ENCODE assay signal across 20 cellular contexts in genomic region chr12:131273291-131273845, GRCh38.
DNase-seq lines count a peak whose midpoint lies in the region; ATAC-seq, FAIRE-seq and TF ChIP-seq lines count a peak whose summit lies in the region.
"Had no signal": no experiment of that assay in that cellular context is flagged by ENCODE, and none has a peak within 500 bp of the region (broad histone marks: within the 10 kb centered on the region; RNA-seq: fewer than 3 reads in every experiment).

No MANE protein-coding gene starts in this region.

- POLR2A ChIA-PET in HEK293 (lab: Yijun Ruan, JAX) = no interaction called here
- POLR2A ChIA-PET in K562 (lab: Yijun Ruan, JAX) = interaction anchor here (0.6 to 1.0 kb wide), 2 partner anchors 14 to 269 kb away, joined by 3 read pairs; no protein-coding TSS in a partner anchor

- in situ Hi-C loops in K562 (cut with MboI) = no loop called here

- H3K9me1 ChIP-seq in K562 (ENCODE audit: control insufficient read depth, insufficient read depth, low read length) = no peaks in the 10 kb centered on the region

- H3F3A ChIP-seq in neural progenitor cell (ENCODE audit: low read depth) = no peaks in the 10 kb centered on the region

- no peak overlapping the region for H3K4me3 Mint-ChIP-seq in neural progenitor cell
- H3K4me3 Mint-ChIP-seq: CD4-positive, alpha-beta T cell; GM23338; HFFc6 had no signal

- BruUV-seq in K562 (replicated peaks; lab: Mats Ljungman, UMichigan) = no TSS peak

- TF ChIP-seq POLR2A in K562 (conservative IDR thresholded peaks at IDR 0.05) = no peak

- H3K36me3 ChIP-seq in HEK293 (ENCODE audit: control insufficient read depth in 2 of 2, insufficient read depth in 1 of 2, low read length in 2 of 2) = no peaks in the 10 kb centered on the region
- no peaks in the 10 kb centered on the region for H3K36me3 ChIP-seq in K562 (ENCODE audit: control insufficient read depth, insufficient read depth, low read length)
- no peaks in the 10 kb centered on the region for H3K36me3 ChIP-seq in neural progenitor cell
- no peaks in the 10 kb centered on the region for H3K36me3 ChIP-seq in aorta (ENCODE audit: control insufficient read depth in 1 of 2, insufficient read depth in 2 of 2, low read length in 1 of 2)
- H3K36me3 ChIP-seq in effector memory CD4-positive, alpha-beta T cell (ENCODE audit: control insufficient read depth, insufficient read depth, low read length) = no peaks in the 10 kb centered on the region

- H2AFZ ChIP-seq in K562 (ENCODE audit: low read depth, low read length) (no peak overlapping the region), neural progenitor cell (replicated peaks) (no peak overlapping the region)
- H2AFZ ChIP-seq: GM23338 had no signal

- peaks cover 7% of the 10 kb centered on the region for H3K27me3 Mint-ChIP-seq in neural progenitor cell (ENCODE audit: insufficient read depth, low read depth)
- H3K27me3 Mint-ChIP-seq: CD4-positive, alpha-beta T cell had no signal

- H3K27me3 ChIP-seq in K562 (ENCODE audit: control insufficient read depth in 2 of 2, insufficient read depth in 2 of 2, low read length in 2 of 2) (peaks cover 3 to 19% of the 10 kb centered on the region in 2 experiments; a peak in 4 of 5 replicates), neural progenitor cell (no peaks in the 10 kb centered on the region), aorta (ENCODE audit: control insufficient read depth in 1 of 2, insufficient read depth in 2 of 2, low read length in 1 of 2) (no peaks in the 10 kb centered on the region)
- H3K27me3 ChIP-seq in effector memory CD4-positive, alpha-beta T cell (replicated peaks; ENCODE audit: control insufficient read depth, insufficient read depth, low read length, poor library complexity, severe bottlenecking) = no peaks in the 10 kb centered on the region

- TF ChIP-seq EP300 in K562 (IDR thresholded peaks at IDR 0.05; ENCODE audit: low read length) = no peak

- peaks cover 4% of the 10 kb centered on the region for H3K4me1 Mint-ChIP-seq in neural progenitor cell

- TF ChIP-seq RAD21 in K562 (CRISPR knock-in tag; conservative IDR thresholded peaks at IDR 0.05 in 1 of 2, IDR thresholded peaks at IDR 0.05 in 1 of 2) = no peak

- H3K9ac ChIP-seq in K562 (ENCODE audit: insufficient read depth in 1 of 2, low read depth in 2 of 2, low read length in 2 of 2) (no peak overlapping the region; a peak in 1 of 4 replicates), neural progenitor cell (no peak overlapping the region)

- TF ChIP-seq CTCF in HEK293 (tag by site-specific recombination; IDR thresholded peaks at IDR 0.05) = no peak
- no peak for TF ChIP-seq CTCF in K562 (IDR thresholded peaks at IDR 0.05 in 2 of 3, conservative IDR thresholded peaks at IDR 0.05 in 1 of 3; ENCODE audit: insufficient read depth in 2 of 3, low read depth in 1 of 3, low read length in 3 of 3)
- TF ChIP-seq CTCF in neural progenitor cell (IDR thresholded peaks at IDR 0.05) = no peak

- ATAC-seq in K562 (no peak), aorta (ENCODE audit: low FRiP score) (no peak)
- ATAC-seq: GM23338 had no signal

- H3K36me3 Mint-ChIP-seq in neural progenitor cell = no peaks in the 10 kb centered on the region

- H4K20me1 ChIP-seq in K562 (replicated peaks; ENCODE audit: control insufficient read depth, insufficient read depth, low read length) (no peaks in the 10 kb centered on the region; the same call in 1 of the 2 replicates), neural progenitor cell (ENCODE audit: low read depth) (no peaks in the 10 kb centered on the region)

- H3K4me2 ChIP-seq in K562 (ENCODE audit: insufficient read depth, low read length) (no peak overlapping the region), neural progenitor cell (no peak overlapping the region)
- H3K4me2 ChIP-seq: GM23338 had no signal

- no peaks in the 10 kb centered on the region for H3K9me3 Mint-ChIP-seq in neural progenitor cell
- H3K9me3 Mint-ChIP-seq: CD4-positive, alpha-beta T cell; GM23338 had no signal

- DNase-seq in K562 (ENCODE audit: extremely low read depth in 1 of 4, low spot score in 3 of 4) (peak in 2 of 4 experiments; percentile 51), neural progenitor cell (ENCODE audit: low spot score) (no peak), aorta (peak; percentile 5 to 23)
- DNase-seq in effector memory CD4-positive, alpha-beta T cell = no peak
- DNase-seq in activated CD8-positive, alpha-beta memory T cell treated with anti-CD3 and anti-CD28 coated beads, Interleukin-2, amount 50 U/mL, for 4 hours = no peak
- DNase-seq: AML-193; Caco-2; CD4-positive, alpha-beta T cell; HCEC 1CT; HFFc6; IMR-90 had no signal

- intact Hi-C loops in K562 (cut with micrococcal nuclease) = no loop called here
- intact Hi-C loops in aorta (cut with DNase I) = no loop called here

- H3K27ac Mint-ChIP-seq in neural progenitor cell = peak overlapping the region; percentile 21
- H3K27ac Mint-ChIP-seq: CD4-positive, alpha-beta T cell; GM23338; HFFc6 had no signal

- no peak overlapping the region for H3K27ac ChIP-seq in HEK293 (ENCODE audit: extremely low read depth, low read depth, low read length)
- H3K27ac ChIP-seq in K562 (ENCODE audit: extremely low read depth, low read depth, low read length) = no peak overlapping the region
- no peak overlapping the region for H3K27ac ChIP-seq in neural progenitor cell
- no peak overlapping the region for H3K27ac ChIP-seq in aorta (ENCODE audit: low read depth in 1 of 2, low read length in 2 of 2)
- no peak overlapping the region for H3K27ac ChIP-seq in effector memory CD4-positive, alpha-beta T cell (ENCODE audit: insufficient read depth, low read length, poor library complexity, severe bottlenecking)
- H3K27ac ChIP-seq: C4-2B had no signal

- no peaks in the 10 kb centered on the region for H3K79me2 ChIP-seq in K562 (ENCODE audit: control insufficient read depth, insufficient read depth, low read length)
- no peaks in the 10 kb centered on the region for H3K79me2 ChIP-seq in neural progenitor cell (ENCODE audit: low read depth)

- WGBS in K562 (ENCODE audit: insufficient coverage, low coverage, missing lambda C conversion rate) = 4% methylated on average over 11 of the region's 11 CpGs
- WGBS in aorta, 2 donors = 81 to 83% methylated on average over 11 of the region's 11 CpGs

- H3K4me1 ChIP-seq in HEK293 (ENCODE audit: control insufficient read depth, insufficient read depth, low read length) = no peaks in the 10 kb centered on the region
- H3K4me1 ChIP-seq in K562 (replicated peaks in 1 of 2; ENCODE audit: control insufficient read depth in 2 of 2, insufficient read depth in 2 of 2, low read length in 2 of 2) = peaks cover 2 to 26% of the 10 kb centered on the region in 2 experiments; a peak in 4 of 5 replicates
- no peaks in the 10 kb centered on the region for H3K4me1 ChIP-seq in neural progenitor cell
- H3K4me1 ChIP-seq in aorta (ENCODE audit: control insufficient read depth in 1 of 2, insufficient read depth in 2 of 2, low read length in 2 of 2) = no peaks in the 10 kb centered on the region
- H3K4me1 ChIP-seq in effector memory CD4-positive, alpha-beta T cell (ENCODE audit: control insufficient read depth, insufficient read depth, low read length, poor library complexity, severe bottlenecking) = no peaks in the 10 kb centered on the region
- H3K4me1 ChIP-seq: Caco-2 had no signal

- H3K4me3 ChIP-seq in HEK293 (ENCODE audit: low read depth, low read length) = no peak overlapping the region
- no peak overlapping the region for H3K4me3 ChIP-seq in K562
- no peak overlapping the region for H3K4me3 ChIP-seq in neural progenitor cell
- H3K4me3 ChIP-seq in aorta (ENCODE audit: low read length in 2 of 2) = no peak overlapping the region
- H3K4me3 ChIP-seq in effector memory CD4-positive, alpha-beta T cell (ENCODE audit: insufficient read depth, low read depth, low read length, poor library complexity, severe bottlenecking) = no peak overlapping the region
- H3K4me3 ChIP-seq: GM23338 had no signal

- FAIRE-seq in K562 (lab: Jason Lieb, UNC) = no peak
- FAIRE-seq: A204.1, D721Med, G401.6, GM12892, H54, HTR-8/SVneo had no signal

- CTCF ChIA-PET in HEK293 (lab: Yijun Ruan, JAX) = no interaction called here
- CTCF ChIA-PET in K562 (lab: Yijun Ruan, JAX; ENCODE audit: low intra/inter-chr PET ratio) = no interaction called here

- no peaks in the 10 kb centered on the region for H3K9me3 ChIP-seq in HEK293 (ENCODE audit: control insufficient read depth, insufficient read depth, low read depth, low read length)
- no peaks in the 10 kb centered on the region for H3K9me3 ChIP-seq in K562 (replicated peaks; ENCODE audit: control insufficient read depth, insufficient read depth, low read depth, low read length)
- no peaks in the 10 kb centered on the region for H3K9me3 ChIP-seq in neural progenitor cell (ENCODE audit: low read depth)
- H3K9me3 ChIP-seq in aorta (ENCODE audit: control insufficient read depth, low read length) = no peaks in the 10 kb centered on the region
- no peaks in the 10 kb centered on the region for H3K9me3 ChIP-seq in effector memory CD4-positive, alpha-beta T cell (ENCODE audit: control insufficient read depth, low read length)
- H3K9me3 ChIP-seq: Caco-2 had no signal

TF ChIP-seq in HEK293, 187 proteins besides CTCF, POLR2A, EP300 and RAD21 (continues in another document):
- TF ChIP-seq GLIS2 (tag by site-specific recombination; IDR thresholded peaks at IDR 0.05) (no peak), ZFHX2 (tag by site-specific recombination; conservative IDR thresholded peaks at IDR 0.05) (peak; percentile 68), ZNF324 (tag by site-specific recombination; IDR thresholded peaks at IDR 0.05) (no peak), ZNF433 (tag by site-specific recombination; IDR thresholded peaks at IDR 0.05; ENCODE audit: low read depth) (no peak), ZNF654 (tag by site-specific recombination; IDR thresholded peaks at IDR 0.05; ENCODE audit: low read depth) (no peak), YY2 (tag by site-specific recombination; IDR thresholded peaks at IDR 0.05) (no peak), ZNF561 (tag by site-specific recombination; IDR thresholded peaks at IDR 0.05; ENCODE audit: borderline replicate concordance) (no peak), ZNF623 (tag by site-specific recombination; IDR thresholded peaks at IDR 0.05) (no peak), ZNF707 (tag by site-specific recombination; IDR thresholded peaks at IDR 0.05) (no peak)

TF ChIP-seq in K562, 482 proteins besides CTCF, POLR2A, EP300 and RAD21 (continues in another document):
- TF ChIP-seq CHD2 (IDR thresholded peaks at IDR 0.05; ENCODE audit: low read depth, low read length) = no peak
- TF ChIP-seq CBFA2T3 (IDR thresholded peaks at IDR 0.05) = peak; percentile 78
- no peak for TF ChIP-seq THAP7 (CRISPR knock-in tag; IDR thresholded peaks at IDR 0.05)
- TF ChIP-seq MIER1 (IDR thresholded peaks at IDR 0.05; ENCODE audit: low read depth) = no peak
- TF ChIP-seq DPF2 (IDR thresholded peaks at IDR 0.05) = peak; percentile 14; the same call in 1 of the 2 replicates

Comparison
In these comparisons a context has a peak if more than half of its experiments do, and no peak if none do; other contexts are left out.
1. DNase-seq: peak in aorta (2 of 2); none in neural progenitor cell (single experiment), effector memory CD4-positive, alpha-beta T cell (0 of 3) and activated CD8-positive, alpha-beta memory T cell treated with anti-CD3 and anti-CD28 coated beads, Interleukin-2, amount 50 U/mL, for 4 hours (single experiment).
2. Of the 44 proteins assayed by ChIP-seq in both K562 and HEK293: peak only in K562: KLF16; only in HEK293: KLF1; in both: none; in neither: 42.